Comparison of ENCODE assay signal across 8 cellular contexts in the genomic region with DNA sequence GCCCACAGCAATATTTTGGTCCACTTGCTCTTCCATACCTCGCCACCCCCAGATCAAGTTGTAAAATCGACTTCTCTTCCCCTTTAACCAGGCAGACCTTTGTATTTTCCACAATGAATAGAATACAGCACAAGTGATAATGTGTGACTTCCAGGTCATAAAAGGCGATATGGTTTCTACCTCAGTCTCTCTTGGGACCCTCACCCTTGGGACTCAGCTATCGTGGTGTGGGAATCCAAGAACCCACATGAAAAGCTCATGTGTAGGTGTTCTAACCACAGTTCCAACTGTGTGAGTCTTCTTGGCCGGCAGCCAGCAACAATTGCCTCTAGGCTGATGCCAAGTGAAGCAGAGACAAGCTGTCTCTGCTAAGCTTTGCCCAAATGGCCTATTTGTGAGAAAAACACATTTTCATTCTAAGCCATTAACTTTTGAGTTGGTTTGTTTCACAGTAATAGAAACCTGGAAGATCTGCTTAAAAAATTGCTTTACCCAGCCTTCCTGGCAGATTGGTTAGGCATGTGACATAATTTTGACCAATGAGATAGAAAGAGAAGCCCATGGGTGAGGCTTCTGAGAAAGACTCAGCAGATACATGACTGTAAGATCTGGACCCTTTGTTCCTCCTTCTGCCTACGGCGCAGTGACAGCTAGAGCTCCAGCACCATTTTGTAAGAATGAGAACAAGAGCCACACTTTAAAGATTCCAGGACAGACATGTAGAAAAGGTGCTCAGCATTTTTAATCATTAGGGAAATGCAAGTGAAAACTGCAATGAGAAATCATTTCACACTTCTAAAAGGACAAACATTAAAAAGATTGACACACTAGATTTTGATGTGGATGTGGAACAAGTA. TPM values are rescaled to one million over a fixed set of nuclear protein-coding genes. Genes with fewer than 3 reads are reported as not detected.
DNase-seq lines count a peak whose midpoint lies in the region; ATAC-seq and TF ChIP-seq lines count a peak whose summit lies in the region.

No MANE protein-coding gene starts in this region.

- H3K27ac ChIP-seq in SK-N-SH (ENCODE audit: low read depth in 2 of 2, low read length in 1 of 2) (peak overlapping the region in 1 of 2 experiments; percentile 67; a peak in 2 of 4 replicates), adrenal gland (no peak overlapping the region), transverse colon (no peak overlapping the region)

- ATAC-seq in GM19463 (IDR thresholded peaks at IDR 0.05; ENCODE audit: unreplicated experiment) (peak; percentile 91), HG03460 (IDR thresholded peaks at IDR 0.05; ENCODE audit: unreplicated experiment) (peak; percentile 89), naive B cell (ENCODE audit: low read depth in 2 of 2) (peak; percentile 87)

- H3F3A ChIP-seq in SK-N-SH (replicated peaks; ENCODE audit: insufficient read depth) = peaks cover 3% of the 10 kb centered on the region

- TF ChIP-seq EP300 in SK-N-SH (IDR thresholded peaks at IDR 0.05; ENCODE audit: borderline replicate concordance in 1 of 2, low read depth in 1 of 2, low read length in 1 of 2) (no peak; a peak in 1 of 4 replicates), transverse colon (IDR thresholded peaks at IDR 0.05; ENCODE audit: low read depth) (no peak)

- no peak for TF ChIP-seq RAD21 in SK-N-SH (IDR thresholded peaks at IDR 0.05; ENCODE audit: low read length)

- H3K36me3 ChIP-seq in SK-N-SH (replicated peaks in 1 of 2; ENCODE audit: control insufficient read depth in 1 of 2, insufficient read depth in 2 of 2, low read length in 1 of 2) (no peaks in the 10 kb centered on the region), adrenal gland (replicated peaks in 1 of 2) (no peaks in the 10 kb centered on the region), transverse colon (no peaks in the 10 kb centered on the region)

- peak overlapping the region in 1 of 6 donors; percentile 5 for H3K27ac Mint-ChIP-seq in naive B cell

- POLR2A ChIA-PET in SK-N-SH (lab: Yijun Ruan, JAX) = no interaction called here

- H3K79me2 ChIP-seq in SK-N-SH (ENCODE audit: insufficient read depth) = no peaks in the 10 kb centered on the region

- 0 out of 2 replicates have a peak overlapping the region, but pooled peaks have one; percentile 47 for H2AFZ ChIP-seq in SK-N-SH (ENCODE audit: low read depth)

- H3K27me3 Mint-ChIP-seq in naive B cell = peaks cover 28 to 61% (median 55%) of the 10 kb centered on the region in 3 donors

- intact Hi-C loops in adrenal gland (cut with DNase I) = no loop called here
- intact Hi-C loops in transverse colon (cut with DNase I; ENCODE audit: low total_unique reads) = no loop called here

- no peak overlapping the region for H3K9ac ChIP-seq in SK-N-SH

- 71% methylated on average over 7 of the region's 7 CpGs for WGBS in SK-N-SH (ENCODE audit: low lambda C conversion rate)
- WGBS in adrenal gland, 4 donors = 68 to 80% (median 75%) methylated on average over 7 of the region's 7 CpGs
- WGBS in transverse colon (ENCODE audit: low coverage in 1 of 2), 2 donors = 49 to 67% methylated on average over 2 to 7 of the region's 7 CpGs

- H3K4me3 Mint-ChIP-seq in naive B cell = peak overlapping the region in 4 of 8 donors; percentile 23 to 53 (median 38)

- no peak for TF ChIP-seq CTCF in SK-N-SH (IDR thresholded peaks at IDR 0.05)
- TF ChIP-seq CTCF in adrenal gland (IDR thresholded peaks at IDR 0.05) = no peak
- TF ChIP-seq CTCF in transverse colon (IDR thresholded peaks at IDR 0.05) = no peak

- CTCF ChIA-PET in SK-N-SH (lab: Yijun Ruan, JAX) = interaction anchor here (0.7 to 2.7 kb wide), 5 partner anchors 12 to 301 kb away, joined by 3 to 13 read pairs (median 5); a partner anchor contains a TSS

- H3K9me3 ChIP-seq in SK-N-SH (no peaks in the 10 kb centered on the region), adrenal gland (replicated peaks in 1 of 3) (no peaks in the 10 kb centered on the region), transverse colon (no peaks in the 10 kb centered on the region)

- H3K4me3 ChIP-seq in SK-N-SH (ENCODE audit: low read depth in 2 of 2, low read length in 1 of 2) (no peak overlapping the region), adrenal gland (no peak overlapping the region), transverse colon (no peak overlapping the region)

- H3K4me1 ChIP-seq in SK-N-SH (ENCODE audit: control insufficient read depth in 1 of 2, insufficient read depth in 2 of 2, low read depth in 1 of 2, low read length in 1 of 2) (peaks cover 0 to 8% of the 10 kb centered on the region in 2 experiments; a peak in 2 of 4 replicates), adrenal gland (replicated peaks in 1 of 2) (no peaks in the 10 kb centered on the region), transverse colon (peaks cover 0 to 6% (median 0%) of the 10 kb centered on the region in 4 donors)

- H4K20me1 ChIP-seq in SK-N-SH (ENCODE audit: insufficient read depth) = no peaks in the 10 kb centered on the region

- in situ Hi-C loops in Caki2 (cut with HindIII; ENCODE audit: low pct_unique_long_range_greater_than_20kb, low sequenced_read_pairs) (no loop called here), transverse colon (cut with MboI; ENCODE audit: low pct_ligation_motif_present in 1 of 4, low pct_unique_long_range_greater_than_20kb in 1 of 4, low sequenced_read_pairs in 3 of 4) (loop anchor here (25.0 kb wide), 5 partner anchors 247 to 728 kb away; no protein-coding TSS in a partner anchor)

- H3K9me3 Mint-ChIP-seq in naive B cell = peaks cover 0 to 3% (median 0%) of the 10 kb centered on the region in 7 donors

- no peaks in the 10 kb centered on the region for H3K36me3 Mint-ChIP-seq in naive B cell

- H3K4me2 ChIP-seq in SK-N-SH = no peak overlapping the region

- no peaks in the 10 kb centered on the region for H3K9me2 ChIP-seq in SK-N-SH

- TF ChIP-seq POLR2A in adrenal gland (IDR thresholded peaks at IDR 0.05) = no peak
- no peak for TF ChIP-seq POLR2A in transverse colon (IDR thresholded peaks at IDR 0.05)

- peaks cover 7 to 13% (median 8%) of the 10 kb centered on the region in 3 donors for H3K4me1 Mint-ChIP-seq in naive B cell

- peak; percentile 69 for DNase-seq in Caki2 (ENCODE audit: low read depth)
- peak; percentile 28 for DNase-seq in SK-N-SH
- peak; percentile 61 to 90 (median 81) for DNase-seq in adrenal gland
- peak; percentile 59 for DNase-seq in naive B cell
- peak; percentile 80 for DNase-seq in transverse colon
- DNase-seq in 8988T = no peak

- H3K27me3 ChIP-seq in SK-N-SH (ENCODE audit: insufficient read depth) (no peaks in the 10 kb centered on the region), adrenal gland (no peaks in the 10 kb centered on the region), transverse colon (no peaks in the 10 kb centered on the region)

TF ChIP-seq in SK-N-SH, 30 proteins besides CTCF, POLR2A, EP300 and RAD21:
- TF ChIP-seq FOXJ3 (CRISPR knock-in tag; IDR thresholded peaks at IDR 0.05) (no peak), ELF1 (IDR thresholded peaks at IDR 0.05) (no peak), POLR2AphosphoS5 (IDR thresholded peaks at IDR 0.05; ENCODE audit: low read depth, low read length) (no peak), TAF1 (IDR thresholded peaks at IDR 0.05; ENCODE audit: borderline replicate concordance, low read depth, low read length) (no peak), CHD2 (IDR thresholded peaks at IDR 0.05; ENCODE audit: low read length, partially characterized antibody) (peak; percentile 39), NFIC (IDR thresholded peaks at IDR 0.05; ENCODE audit: borderline replicate concordance) (peak; percentile 80), YY1 (IDR thresholded peaks at IDR 0.05; ENCODE audit: low read depth) (no peak), RCOR1 (IDR thresholded peaks at IDR 0.05; ENCODE audit: low read length) (peak; percentile 36; the same call in 1 of the 2 replicates), SMC3 (IDR thresholded peaks at IDR 0.05; ENCODE audit: low read depth, low read length) (no peak), MXI1 (IDR thresholded peaks at IDR 0.05; ENCODE audit: low read depth, low read length) (no peak), MEF2A (IDR thresholded peaks at IDR 0.05; ENCODE audit: borderline replicate concordance, low read depth) (no peak)
- TF ChIP-seq, protein P1, sequence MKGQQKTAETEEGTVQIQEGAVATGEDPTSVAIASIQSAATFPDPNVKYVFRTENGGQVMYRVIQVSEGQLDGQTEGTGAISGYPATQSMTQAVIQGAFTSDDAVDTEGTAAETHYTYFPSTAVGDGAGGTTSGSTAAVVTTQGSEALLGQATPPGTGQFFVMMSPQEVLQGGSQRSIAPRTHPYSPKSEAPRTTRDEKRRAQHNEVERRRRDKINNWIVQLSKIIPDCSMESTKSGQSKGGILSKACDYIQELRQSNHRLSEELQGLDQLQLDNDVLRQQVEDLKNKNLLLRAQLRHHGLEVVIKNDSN (IDR thresholded peaks at IDR 0.05; ENCODE audit: borderline replicate concordance, low read depth) = peak; percentile 54; the same call in 1 of the 2 replicates
- TF ChIP-seq, protein P2, sequence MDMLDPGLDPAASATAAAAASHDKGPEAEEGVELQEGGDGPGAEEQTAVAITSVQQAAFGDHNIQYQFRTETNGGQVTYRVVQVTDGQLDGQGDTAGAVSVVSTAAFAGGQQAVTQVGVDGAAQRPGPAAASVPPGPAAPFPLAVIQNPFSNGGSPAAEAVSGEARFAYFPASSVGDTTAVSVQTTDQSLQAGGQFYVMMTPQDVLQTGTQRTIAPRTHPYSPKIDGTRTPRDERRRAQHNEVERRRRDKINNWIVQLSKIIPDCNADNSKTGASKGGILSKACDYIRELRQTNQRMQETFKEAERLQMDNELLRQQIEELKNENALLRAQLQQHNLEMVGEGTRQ (IDR thresholded peaks at IDR 0.05; ENCODE audit: borderline replicate concordance, low read depth, low read length) = no peak
TF ChIP-seq in SK-N-SH: peak in this region for 4.

RNA-seq across cellular contexts. Expression of a gene that starts 18.3 kb away (rescaled TPM):
- 32.5 and 37.6 TPM in 2 replicates for total RNA-seq in Caki2 (2014; rRNA removed; shearing (Covaris generic); ENCODE audit: low replicate concordance)
- polyA plus RNA-seq in SK-N-SH (2012; rRNA removed) (3.9 and 6.2 TPM in 2 replicates), adrenal gland (10 to 100 TPM; 11.0 to 15.5 (median 11.8) TPM), naive B cell (ENCODE audit: low read depth in 6 of 6) (10 to 100 TPM in 1 of 6 donors, 1 to 10 TPM in 5; 3.2 to 11.6 (median 5.7) TPM)
- 6.6 and 7.2 TPM in 2 replicates for polyA plus RNA-seq in SK-N-SH (2012; cell fraction: cytosol; rRNA removed)
- 1.5 and 2.8 TPM in 2 replicates for polyA plus RNA-seq in SK-N-SH (2012; cell fraction: nucleus; rRNA removed)
- total RNA-seq in adrenal gland (10 to 100 TPM; 14.0 to 37.7 (median 25.5) TPM), transverse colon (10 to 100 TPM in 3 of 4 donors, 1 to 10 TPM in 1; 9.4 to 38.2 (median 30.2) TPM)

RNA-seq across cellular contexts. Expression of a gene that starts 43.5 kb away (rescaled TPM):
- total RNA-seq in Caki2 (2014; rRNA removed; shearing (Covaris generic); ENCODE audit: low replicate concordance) = 13.2 and 32.4 TPM in 2 replicates
- 15.8 and 18.5 TPM in 2 replicates for polyA plus RNA-seq in SK-N-SH (2012; rRNA removed)
- polyA plus RNA-seq in SK-N-SH (2012; cell fraction: cytosol; rRNA removed) = 13.4 and 13.6 TPM in 2 replicates
- 23.2 and 35.4 TPM in 2 replicates for polyA plus RNA-seq in SK-N-SH (2012; cell fraction: nucleus; rRNA removed)
- total RNA-seq in adrenal gland = 100 to 1,000 TPM in 1 of 8 donors, 10 to 100 TPM in 7; 43.6 to 134 (median 60.5) TPM
- polyA plus RNA-seq in adrenal gland = 10 to 100 TPM; 20.5 to 28.0 (median 27.3) TPM
- polyA plus RNA-seq in naive B cell (ENCODE audit: low read depth in 6 of 6) = 1 to 10 TPM; 3.0 to 9.2 (median 5.5) TPM
- 10 to 100 TPM in 3 of 4 donors, 1 to 10 TPM in 1; 7.8 to 41.2 (median 32.0) TPM for total RNA-seq in transverse colon
